In the genomic region with DNA sequence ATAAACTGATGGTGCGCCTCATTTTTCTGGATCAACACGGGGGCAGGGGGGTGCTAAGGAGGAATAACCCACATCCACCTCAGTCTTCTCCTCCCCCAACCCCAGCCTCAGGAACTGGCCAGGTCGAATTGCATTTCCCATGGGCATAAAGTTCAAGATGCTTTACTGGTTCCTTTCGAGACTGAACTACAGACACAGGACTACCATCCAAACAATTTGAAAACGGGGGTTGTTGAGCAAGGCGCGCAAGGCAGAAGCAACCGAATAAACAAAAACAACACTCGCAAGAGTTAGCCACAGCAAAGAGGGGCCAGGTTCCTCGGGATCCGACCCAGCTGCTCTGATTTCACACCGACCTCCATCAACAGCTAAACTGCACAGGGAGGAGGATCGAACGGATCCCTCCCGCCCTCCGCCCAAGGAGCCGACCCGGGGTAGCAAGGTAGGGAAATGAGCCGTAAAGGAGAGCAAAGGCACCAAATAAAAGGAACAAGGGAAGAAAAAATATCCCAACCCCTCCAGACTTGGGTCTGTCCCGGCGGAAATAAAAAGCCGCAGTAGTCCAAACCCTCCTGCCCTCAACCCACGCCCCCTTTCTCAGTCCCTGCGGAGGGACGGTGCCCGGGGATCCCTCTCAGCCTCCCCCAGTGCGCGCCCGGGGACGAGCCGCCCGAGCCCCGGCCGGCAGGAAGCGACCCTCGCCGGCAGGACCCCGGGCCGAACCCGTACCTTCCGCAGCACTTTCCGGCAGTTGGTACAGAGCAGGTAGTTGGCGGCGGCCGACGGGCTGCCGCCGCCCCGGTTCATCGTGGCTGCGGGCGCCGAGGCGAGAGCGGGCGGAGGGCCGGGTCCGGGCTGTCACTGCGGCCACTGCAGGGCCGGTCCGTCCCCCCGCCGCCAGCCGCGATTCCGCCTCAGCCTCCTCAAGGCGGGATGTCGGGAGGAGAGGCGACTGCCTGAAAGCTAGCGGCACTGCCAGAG, we compare ENCODE assay signal across 8 cellular contexts. TPM values are rescaled to one million over a fixed set of nuclear protein-coding genes. Genes with fewer than 3 reads are reported as not detected.
DNase-seq lines count a peak whose midpoint lies in the region; ATAC-seq and TF ChIP-seq lines count a peak whose summit lies in the region.

No MANE protein-coding gene starts in this region.

- H3K27me3 Mint-ChIP-seq in brain: peaks cover 12% of the 10 kb centered on the region

- peak overlapping the region; percentile 87 for H2AFZ ChIP-seq in ACC112 (ENCODE audit: low read length, unreplicated experiment)

- H3K4me1 Mint-ChIP-seq in brain: peaks cover 46% of the 10 kb centered on the region

- H3K27ac ChIP-seq in ACC112 (ENCODE audit: low read depth, low read length) (0 out of 2 replicates have a peak overlapping the region, but pooled peaks have one; percentile 1), iPS-20b (ENCODE audit: low read length) (no peak overlapping the region)

- H3K27me3 ChIP-seq in ACC112 (ENCODE audit: insufficient read depth, low read length): no peaks in the 10 kb centered on the region
- H3K27me3 ChIP-seq in iPS-20b (ENCODE audit: insufficient read depth, low read length): peaks cover 31% of the 10 kb centered on the region

- no peak for DNase-seq in skeletal muscle cell (ENCODE audit: low read depth)
- no peak for DNase-seq in DMS114 treated with DMSO at 0.1 percent for 48 hours (lab: John Stamatoyannopoulos, UW; ENCODE audit: unreplicated experiment)

- H3K4me1 ChIP-seq in ACC112 (ENCODE audit: control insufficient read depth, insufficient read depth, low read length, unreplicated experiment): peaks cover 18% of the 10 kb centered on the region
- peaks cover 40% of the 10 kb centered on the region; the same call in 1 of the 2 replicates for H3K4me1 ChIP-seq in iPS-20b (ENCODE audit: insufficient read depth, low read length)

- peak overlapping the region in 4 of 5 experiments; percentile 91 to 100 (median 98) for H3K4me3 Mint-ChIP-seq in brain

- H3K4me3 ChIP-seq in ACC112 (ENCODE audit: low read depth, low read length): peak overlapping the region; percentile 89
- H3K4me3 ChIP-seq in iPS-20b (ENCODE audit: low read length): peak overlapping the region; percentile 77
- peak overlapping the region; percentile 86 for H3K4me3 ChIP-seq in skeletal muscle cell (ENCODE audit: low read depth, low read length)

- H3K36me3 ChIP-seq in ACC112 (ENCODE audit: insufficient read depth, low read length) (no peaks in the 10 kb centered on the region), iPS-20b (ENCODE audit: insufficient read depth, low read depth, low read length) (no peaks in the 10 kb centered on the region)

- no peaks in the 10 kb centered on the region for H3K9me3 ChIP-seq in iPS-20b (ENCODE audit: insufficient read depth, low read depth, low read length)

- peaks cover 1 to 9% (median 2%) of the 10 kb centered on the region in 5 experiments for H3K9me3 Mint-ChIP-seq in brain

- H3K79me2 ChIP-seq in ACC112 (ENCODE audit: control insufficient read depth, insufficient read depth, low read length, unreplicated experiment): peaks cover 2% of the 10 kb centered on the region

- peak; percentile 13 for ATAC-seq in GM18909 (IDR thresholded peaks at IDR 0.05; ENCODE audit: poor library complexity, unreplicated experiment)
- ATAC-seq in HG03159 (IDR thresholded peaks at IDR 0.05; ENCODE audit: unreplicated experiment): peak; percentile 8
- peak; percentile 11 for ATAC-seq in SK-N-SH treated with all-trans-retinoic acid at 6 μM for 48 hours

- peaks cover 10% of the 10 kb centered on the region for H3K36me3 Mint-ChIP-seq in brain

- H3K27ac Mint-ChIP-seq in brain: peak overlapping the region; percentile 97 to 99 (median 98)

- no peak for TF ChIP-seq CTCF in brain (conservative IDR thresholded peaks at IDR 0.05)

- peak overlapping the region; percentile 70; the same call in 1 of the 2 replicates for H3K9ac ChIP-seq in iPS-20b (ENCODE audit: low read depth, low read length)

TF ChIP-seq in SK-N-SH treated with all-trans-retinoic acid at 6 μM for 48 hours, 23 proteins besides CTCF, POLR2A, EP300 and RAD21:
- TF ChIP-seq CSDC2 (CRISPR knock-in tag; IDR thresholded peaks at IDR 0.05) (no peak), ZNF565 (CRISPR knock-in tag; conservative IDR thresholded peaks at IDR 0.05; ENCODE audit: low read depth) (no peak), ZNF70 (CRISPR knock-in tag; IDR thresholded peaks at IDR 0.05) (no peak), GLIS3 (CRISPR knock-in tag; IDR thresholded peaks at IDR 0.05) (no peak)
- TF ChIP-seq, protein P1, sequence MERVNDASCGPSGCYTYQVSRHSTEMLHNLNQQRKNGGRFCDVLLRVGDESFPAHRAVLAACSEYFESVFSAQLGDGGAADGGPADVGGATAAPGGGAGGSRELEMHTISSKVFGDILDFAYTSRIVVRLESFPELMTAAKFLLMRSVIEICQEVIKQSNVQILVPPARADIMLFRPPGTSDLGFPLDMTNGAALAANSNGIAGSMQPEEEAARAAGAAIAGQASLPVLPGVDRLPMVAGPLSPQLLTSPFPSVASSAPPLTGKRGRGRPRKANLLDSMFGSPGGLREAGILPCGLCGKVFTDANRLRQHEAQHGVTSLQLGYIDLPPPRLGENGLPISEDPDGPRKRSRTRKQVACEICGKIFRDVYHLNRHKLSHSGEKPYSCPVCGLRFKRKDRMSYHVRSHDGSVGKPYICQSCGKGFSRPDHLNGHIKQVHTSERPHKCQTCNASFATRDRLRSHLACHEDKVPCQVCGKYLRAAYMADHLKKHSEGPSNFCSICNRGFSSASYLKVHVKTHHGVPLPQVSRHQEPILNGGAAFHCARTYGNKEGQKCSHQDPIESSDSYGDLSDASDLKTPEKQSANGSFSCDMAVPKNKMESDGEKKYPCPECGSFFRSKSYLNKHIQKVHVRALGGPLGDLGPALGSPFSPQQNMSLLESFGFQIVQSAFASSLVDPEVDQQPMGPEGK (CRISPR knock-in tag; IDR thresholded peaks at IDR 0.05; ENCODE audit: borderline replicate concordance): no peak
- TF ChIP-seq, protein P2, sequence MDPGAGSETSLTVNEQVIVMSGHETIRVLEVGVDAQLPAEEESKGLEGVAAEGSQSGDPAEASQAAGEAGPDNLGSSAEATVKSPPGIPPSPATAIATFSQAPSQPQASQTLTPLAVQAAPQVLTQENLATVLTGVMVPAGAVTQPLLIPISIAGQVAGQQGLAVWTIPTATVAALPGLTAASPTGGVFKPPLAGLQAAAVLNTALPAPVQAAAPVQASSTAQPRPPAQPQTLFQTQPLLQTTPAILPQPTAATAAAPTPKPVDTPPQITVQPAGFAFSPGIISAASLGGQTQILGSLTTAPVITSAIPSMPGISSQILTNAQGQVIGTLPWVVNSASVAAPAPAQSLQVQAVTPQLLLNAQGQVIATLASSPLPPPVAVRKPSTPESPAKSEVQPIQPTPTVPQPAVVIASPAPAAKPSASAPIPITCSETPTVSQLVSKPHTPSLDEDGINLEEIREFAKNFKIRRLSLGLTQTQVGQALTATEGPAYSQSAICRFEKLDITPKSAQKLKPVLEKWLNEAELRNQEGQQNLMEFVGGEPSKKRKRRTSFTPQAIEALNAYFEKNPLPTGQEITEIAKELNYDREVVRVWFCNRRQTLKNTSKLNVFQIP (CRISPR knock-in tag; IDR thresholded peaks at IDR 0.05; ENCODE audit: borderline replicate concordance, low read depth): no peak

RNA-seq across cellular contexts. Expression of a gene that starts 0.7 kb away (rescaled TPM):
- polyA plus RNA-seq in brain (ENCODE audit: insufficient read depth, low read depth, low replicate concordance): 6.6 TPM
